In the genomic region with DNA sequence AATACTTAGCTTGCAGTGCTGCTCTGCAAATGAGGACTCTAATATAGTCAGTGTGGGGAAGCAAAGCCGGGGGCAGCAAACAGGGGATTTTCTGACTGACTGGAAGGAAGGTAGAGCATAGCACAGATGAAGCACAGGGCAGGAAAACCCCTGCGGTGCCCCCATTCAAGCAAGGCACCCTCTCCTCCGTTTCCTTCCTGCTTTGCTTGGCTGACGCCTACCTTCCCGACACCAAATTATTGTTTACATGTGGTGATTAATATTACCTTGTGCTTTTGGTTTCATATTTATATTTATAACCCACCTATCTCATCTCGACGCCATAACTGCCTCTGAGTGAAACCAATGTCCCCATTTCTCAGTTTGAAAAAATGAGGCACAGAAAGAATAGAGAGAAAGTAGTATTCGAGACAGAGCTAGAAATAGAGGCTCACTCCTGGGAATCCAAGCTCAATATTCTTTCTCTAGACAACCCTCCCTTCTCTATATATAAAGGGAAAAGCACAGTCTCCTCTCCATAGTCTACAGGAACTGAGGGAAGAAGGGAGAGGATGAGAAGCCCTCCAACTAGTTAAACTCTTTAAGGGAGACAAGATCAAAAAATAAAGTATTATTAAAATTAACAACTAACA, we compare ENCODE assay signal across 8 cellular contexts. TPM values are rescaled to one million over a fixed set of nuclear protein-coding genes. Genes with fewer than 3 reads are reported as not detected.
A peak's percentile ranks its signal among the peaks of the same experiment; 100 is the strongest.
DNase-seq lines count a peak whose midpoint lies in the region; ATAC-seq, FAIRE-seq and TF ChIP-seq lines count a peak whose summit lies in the region.

No MANE protein-coding gene starts in this region.

- H3K4ac ChIP-seq in H1 (replicated peaks; ENCODE audit: insufficient read length, low read depth, low read length): no peak overlapping the region

- 57% methylated on average over 8 of the region's 8 CpGs; no CpG with 5 or more reads in 1 of the 2 experiments for WGBS in H1 (ENCODE audit: extremely low coverage in 1 of 2, insufficient coverage in 1 of 2, insufficient read length in 1 of 2, insufficient replicate concordance in 2 of 2, low coverage in 1 of 2, low lambda C conversion rate in 2 of 2, missing lambda C conversion rate in 1 of 2), 2 experiments

- no peak overlapping the region for H3K4me2 ChIP-seq in H1 (ENCODE audit: insufficient read depth in 1 of 2, low read depth in 2 of 2, low read length in 2 of 2)

- no peak overlapping the region for H3K56ac ChIP-seq in H1 (replicated peaks; ENCODE audit: insufficient read length, low read depth, low read length)

- TF ChIP-seq CTCF in H1 (IDR thresholded peaks at IDR 0.05; ENCODE audit: control extremely low read depth in 1 of 3, insufficient read depth in 1 of 3, low read depth in 1 of 3, low read length in 3 of 3) (no peak), nephron progenitor cell (IDR thresholded peaks at IDR 0.05) (no peak)

- H3K27ac Mint-ChIP-seq in nephron progenitor cell: no peak overlapping the region

- no peak overlapping the region for H2BK15ac ChIP-seq in H1 (ENCODE audit: low read length)

- H3K27ac ChIP-seq in H1 (ENCODE audit: low read depth, low read length): no peak overlapping the region

- H4K91ac ChIP-seq in H1 (replicated peaks; ENCODE audit: insufficient read length, low read length): no peak overlapping the region

- no peaks in the 10 kb centered on the region for H4K20me1 ChIP-seq in H1 (replicated peaks in 1 of 2; ENCODE audit: control insufficient read depth in 1 of 2, insufficient read depth in 2 of 2, low read length in 2 of 2)

- no peak overlapping the region for H4K8ac ChIP-seq in H1 (ENCODE audit: extremely low read depth, insufficient read depth, low read length)

- peaks cover 50% of the 10 kb centered on the region for H3K36me3 Mint-ChIP-seq in nephron progenitor cell (ENCODE audit: low read depth)

- H3K18ac ChIP-seq in H1 (ENCODE audit: extremely low read depth, low read length): no peak overlapping the region; the same call in 1 of the 2 replicates

- H3K4me3 ChIP-seq in H1 (ENCODE audit: extremely low read depth in 1 of 4, insufficient read depth in 2 of 4, low read depth in 3 of 4, low read length in 4 of 4): no peak overlapping the region

- no peaks in the 10 kb centered on the region for H3K27me3 ChIP-seq in H1 (replicated peaks in 1 of 4; ENCODE audit: control insufficient read depth in 3 of 4, extremely low read depth in 1 of 4, insufficient read depth in 3 of 4, low read length in 3 of 4)

- H3K23ac ChIP-seq in H1 (ENCODE audit: insufficient read length): no peak overlapping the region

- no peak for TF ChIP-seq POLR2A in H1 (IDR thresholded peaks at IDR 0.05; ENCODE audit: control extremely low read depth in 1 of 2, low read depth in 2 of 2, low read length in 2 of 2)

- H3K14ac ChIP-seq in H1 (ENCODE audit: insufficient read length): no peak overlapping the region

- H3K4me1 Mint-ChIP-seq in nephron progenitor cell: peaks cover 70% of the 10 kb centered on the region

- H3K4me1 ChIP-seq in H1 (replicated peaks in 1 of 4; ENCODE audit: control insufficient read depth in 3 of 4, insufficient read depth in 4 of 4, low read length in 3 of 4): peaks cover 12 to 40% (median 23%) of the 10 kb centered on the region in 4 experiments

- H2AFZ ChIP-seq in H1 (ENCODE audit: low read length): no peak overlapping the region

- TF ChIP-seq EP300 in H1 (IDR thresholded peaks at IDR 0.05; ENCODE audit: borderline replicate concordance in 1 of 2, low read depth in 2 of 2, low read length in 2 of 2): no peak

- 0 out of 2 replicates have a peak overlapping the region, but pooled peaks have one; percentile 14 for H2AK5ac ChIP-seq in H1 (ENCODE audit: low read depth, low read length)

- no peaks in the 10 kb centered on the region for H3K27me3 Mint-ChIP-seq in nephron progenitor cell (ENCODE audit: low read depth, poor library complexity)

- H3K23me2 ChIP-seq in H1 (ENCODE audit: low read depth, low read length): no peaks in the 10 kb centered on the region; the same call in 1 of the 2 replicates

- no peak overlapping the region for H4K5ac ChIP-seq in H1 (ENCODE audit: insufficient read length, low read depth, low read length)

- TF ChIP-seq RAD21 in H1 (IDR thresholded peaks at IDR 0.05 in 1 of 2, conservative IDR thresholded peaks at IDR 0.05 in 1 of 2; ENCODE audit: low read depth in 2 of 2, low read length in 2 of 2): no peak

- no peaks in the 10 kb centered on the region; a peak in 1 of 4 replicates for H3K9me3 ChIP-seq in H1 (ENCODE audit: insufficient read depth in 2 of 2, low read depth in 1 of 2, low read length in 1 of 2)

- H3K79me1 ChIP-seq in H1 (ENCODE audit: low read depth, low read length): no peaks in the 10 kb centered on the region

- no peaks in the 10 kb centered on the region for H3K79me2 ChIP-seq in H1 (ENCODE audit: control insufficient read depth in 1 of 2, insufficient read depth in 2 of 2, low read length in 2 of 2)

- H3K4me3 Mint-ChIP-seq in nephron progenitor cell: no peak overlapping the region

- FAIRE-seq in H1 (lab: Jason Lieb, UNC): no peak

- POLR2A ChIA-PET in H1 (lab: Charles Lee; ENCODE audit: partially characterized antibody): interaction anchor here (0.6 to 7.0 kb wide), 2 partner anchors 41 to 1730 kb away, joined by 3 to 42 read pairs; partner anchors contain the start of gene PIK3C2B

- ATAC-seq in GM18519 (IDR thresholded peaks at IDR 0.05; ENCODE audit: low FRiP score, unreplicated experiment) (peak; percentile 66), HG02885 (IDR thresholded peaks at IDR 0.05; ENCODE audit: poor library complexity, unreplicated experiment) (peak; percentile 77)

- CTCF ChIA-PET in H1 (lab: Charles Lee; ENCODE audit: partially characterized antibody): interaction anchor here (0.7 to 47.3 kb wide), 7 partner anchors 11 to 354 kb away, joined by 3 to 2124 read pairs (median 6); partner anchors contain the start of genes MDM4 and PIK3C2B

- H3K9me3 Mint-ChIP-seq in nephron progenitor cell: no peaks in the 10 kb centered on the region

- H2BK12ac ChIP-seq in H1 (ENCODE audit: low read depth, low read length): no peak overlapping the region

- no peak overlapping the region for H2BK120ac ChIP-seq in H1 (replicated peaks; ENCODE audit: low read depth, low read length)

- H2BK5ac ChIP-seq in H1 (ENCODE audit: low read depth, low read length): 0 out of 2 replicates have a peak overlapping the region, but pooled peaks have one; percentile 73

- H3K36me3 ChIP-seq in H1 (ENCODE audit: control insufficient read depth in 2 of 4, insufficient read depth in 4 of 4, low read length in 3 of 4): peaks cover 0 to 2% (median 0%) of the 10 kb centered on the region in 4 experiments; a peak in 4 of 8 replicates

- peak; percentile 53 for DNase-seq in activated CD4-positive, CD25-positive, alpha-beta regulatory T cell treated with anti-CD3 and anti-CD28 coated beads, Interleukin-2, amount 50 U/mL, for 72 hours
- no peak for DNase-seq in H1 (ENCODE audit: low read depth in 1 of 2, low spot score in 2 of 2)
- DNase-seq in stimulated activated CD8-positive, alpha-beta memory T cell treated with anti-CD3 and anti-CD28 coated beads, Interleukin-7, amount 100 ng/mL, for 4 hours (ENCODE audit: low read depth in 2 of 2): peak; percentile 79
- no peak for DNase-seq in NCI-H510A treated with DMSO at 0.1 percent for 48 hours (lab: John Stamatoyannopoulos, UW)
- DNase-seq in DMS53 treated with DMSO at 0.1 percent for 48 hours (lab: John Stamatoyannopoulos, UW; ENCODE audit: unreplicated experiment): no peak
- no peak for DNase-seq in nephron progenitor cell

- H2BK20ac ChIP-seq in H1 (ENCODE audit: low read length): no peak overlapping the region

- no peak overlapping the region for H3K9ac ChIP-seq in H1 (replicated peaks in 1 of 4; ENCODE audit: extremely low read depth in 1 of 4, low read depth in 3 of 4, low read length in 3 of 4)

TF ChIP-seq in H1, 55 proteins besides CTCF, POLR2A, EP300 and RAD21:
- no peak for TF ChIP-seq CEBPB (IDR thresholded peaks at IDR 0.05; ENCODE audit: low read depth, low read length)
- TF ChIP-seq KDM1A (IDR thresholded peaks at IDR 0.05; ENCODE audit: borderline replicate concordance, low read length): 0 out of 2 replicates have a peak, but pooled peaks have one; percentile 38
- TF ChIP-seq ASH2L (IDR thresholded peaks at IDR 0.05; ENCODE audit: low read length): no peak
- no peak for TF ChIP-seq NRF1 (IDR thresholded peaks at IDR 0.05; ENCODE audit: low read depth, low read length)
TF ChIP-seq in H1: peak in this region for 1.

RNA-seq across cellular contexts. Expression of gene PIK3C2B, which starts 41.3 kb away (rescaled TPM):
- total RNA-seq in H1 (2021; fragmentation: NEBNext Ultra II Directional; extraction: Animal tissue kit (Norgen Biotek cat#: 25700)): 36.7 and 36.9 TPM in 2 replicates
- 20.4 and 26.0 TPM in 2 replicates for polyA plus RNA-seq in H1 (2011; rRNA removed)
- polyA plus RNA-seq in H1 (2011; cell fraction: cytosol; rRNA removed): 15.9 TPM
- 30.4 TPM for polyA plus RNA-seq in H1 (2011; cell fraction: nucleus; rRNA removed)
- polyA plus RNA-seq in H1 (2012, experiment 1 of 2): 11.3 to 13.9 TPM (median 12.5 TPM) in 4 replicates
- 8.4 TPM for polyA plus RNA-seq in H1 (2012, experiment 2 of 2)
- polyA plus RNA-seq in H1 (2013, experiment 1 of 2): 8.5 TPM
- 7.8 TPM for polyA plus RNA-seq in H1 (2013, experiment 2 of 2)
- 44.4 and 55.8 TPM in 2 replicates for polyA minus RNA-seq in H1 (2011; rRNA and poly(A)+ RNA removed)
- polyA minus RNA-seq in H1 (2011; cell fraction: cytosol; rRNA and poly(A)+ RNA removed): 30.4 TPM
- 37.1 TPM for polyA minus RNA-seq in H1 (2011; cell fraction: nucleus; rRNA and poly(A)+ RNA removed)

RNA-seq across cellular contexts. Expression of gene PPP1R15B, which starts 41.6 kb away (rescaled TPM):
- total RNA-seq in H1 (2021; fragmentation: NEBNext Ultra II Directional; extraction: Animal tissue kit (Norgen Biotek cat#: 25700)): 70.1 and 72.2 TPM in 2 replicates
- polyA plus RNA-seq in H1 (2011; rRNA removed): 14.4 and 20.0 TPM in 2 replicates
- 19.3 TPM for polyA plus RNA-seq in H1 (2011; cell fraction: cytosol; rRNA removed)
- polyA plus RNA-seq in H1 (2011; cell fraction: nucleus; rRNA removed): 14.6 TPM
- polyA plus RNA-seq in H1 (2012, experiment 1 of 2): 13.3 to 25.2 TPM (median 17.0 TPM) in 4 replicates
- 3.4 TPM for polyA plus RNA-seq in H1 (2012, experiment 2 of 2)
- polyA plus RNA-seq in H1 (2013, experiment 1 of 2): 34.3 TPM
- 37.9 TPM for polyA plus RNA-seq in H1 (2013, experiment 2 of 2)
- 41.1 and 46.5 TPM in 2 replicates for polyA minus RNA-seq in H1 (2011; rRNA and poly(A)+ RNA removed)
- 37.1 TPM for polyA minus RNA-seq in H1 (2011; cell fraction: cytosol; rRNA and poly(A)+ RNA removed)
- polyA minus RNA-seq in H1 (2011; cell fraction: nucleus; rRNA and poly(A)+ RNA removed): 41.8 TPM

Comparison
In these comparisons a context has a peak if more than half of its experiments do, and no peak if none do; other contexts are left out.
1. DNase-seq: peak in activated CD4-positive, CD25-positive, alpha-beta regulatory T cell treated with anti-CD3 and anti-CD28 coated beads, Interleukin-2, amount 50 U/mL, for 72 hours (single experiment) and stimulated activated CD8-positive, alpha-beta memory T cell treated with anti-CD3 and anti-CD28 coated beads, Interleukin-7, amount 100 ng/mL, for 4 hours (2 of 2); none in H1 (0 of 2), NCI-H510A treated with DMSO at 0.1 percent for 48 hours (single experiment), DMS53 treated with DMSO at 0.1 percent for 48 hours (single experiment) and nephron progenitor cell (single experiment).